ENCODE assay signal across 32 cellular contexts in genomic region chr10:116587878-116588590, GRCh38. TPM values are rescaled to one million over a fixed set of nuclear protein-coding genes. Genes with fewer than 3 reads are reported as not detected.
"Had no signal": no experiment of that assay in that cellular context is flagged by ENCODE, and none has a peak within 500 bp of the region (broad histone marks: within the 10 kb centered on the region; RNA-seq: fewer than 3 reads in every experiment).

No MANE protein-coding gene starts in this region.

- DNase-seq: cortex of kidney; dorsolateral prefrontal cortex; effector memory CD4-positive, alpha-beta T cell; esophagus squamous epithelium; foreskin fibroblast; glutamatergic neuron; immature natural killer cell; left cardiac atrium; mesendoderm; naive B cell; nephron progenitor cell; posterior cingulate gyrus; spleen; stimulated activated CD4-positive, alpha-beta T cell treated with anti-CD3 and anti-CD28 coated beads, Interleukin-15, amount 100 ng/mL, for 24 hours; stimulated activated CD4-positive, alpha-beta T cell treated with anti-CD3 and anti-CD28 coated beads, Interleukin-1b, Interleukin-23, amount 100 ng/mL, for 48 hours; stimulated activated CD4-positive, alpha-beta T cell treated with anti-CD3 and anti-CD28 coated beads, Interleukin-4, amount 100 ng/mL, for 24 hours; tibial artery; upper lobe of left lung; uterus had no signal

- H3K4me3 ChIP-seq: dorsolateral prefrontal cortex, esophagus squamous epithelium, gastroesophageal sphincter, spleen, tibial artery, upper lobe of left lung, uterus had no signal

- H3K9me3 Mint-ChIP-seq: nephron progenitor cell; stimulated activated naive CD8-positive, alpha-beta T cell treated with anti-CD3 and anti-CD28 coated beads, Interleukin-15, Interleukin-2, amounts not matched to agents 100 ng/mL and 50 ng/mL, for 24 hours had no signal

- H3K4me3 Mint-ChIP-seq: immature natural killer cell; naive B cell; nephron progenitor cell; stimulated activated memory B cell treated with anti-CD40 and anti-IgM and Interleukin-4, amounts not matched to agents 10 μg/mL and 1 μg/mL and 100 μg/mL, for 72 hours; stimulated activated naive CD8-positive, alpha-beta T cell treated with anti-CD3 and anti-CD28 coated beads, Interleukin-15, Interleukin-2, amounts not matched to agents 100 ng/mL and 50 ng/mL, for 24 hours had no signal

- H3K9me3 ChIP-seq: esophagus squamous epithelium, gastroesophageal sphincter, tibial artery, upper lobe of left lung, uterus had no signal

- H3K36me3 Mint-ChIP-seq: immature natural killer cell; naive B cell; stimulated activated memory B cell treated with anti-CD40 and anti-IgM and Interleukin-4, amounts not matched to agents 10 μg/mL and 1 μg/mL and 100 μg/mL, for 72 hours had no signal

- H3K4me1 Mint-ChIP-seq: immature natural killer cell; naive B cell; nephron progenitor cell; stimulated activated memory B cell treated with anti-CD40 and anti-IgM and Interleukin-4, amounts not matched to agents 10 μg/mL and 1 μg/mL and 100 μg/mL, for 72 hours had no signal

- H3K36me3 ChIP-seq: esophagus squamous epithelium, gastroesophageal sphincter, spleen, tibial artery, upper lobe of left lung, uterus had no signal

- H3K4me1 ChIP-seq: esophagus squamous epithelium, gastroesophageal sphincter, spleen, tibial artery, uterus had no signal

- H3K27me3 ChIP-seq: esophagus squamous epithelium, gastroesophageal sphincter, spleen, upper lobe of left lung, uterus had no signal

- H3K27ac Mint-ChIP-seq: immature natural killer cell; naive B cell; nephron progenitor cell; stimulated activated memory B cell treated with anti-CD40 and anti-IgM and Interleukin-4, amounts not matched to agents 10 μg/mL and 1 μg/mL and 100 μg/mL, for 72 hours; stimulated activated naive CD8-positive, alpha-beta T cell treated with anti-CD3 and anti-CD28 coated beads, Interleukin-15, Interleukin-2, amounts not matched to agents 100 ng/mL and 50 ng/mL, for 24 hours had no signal

- H3K27me3 Mint-ChIP-seq: naive B cell; stimulated activated memory B cell treated with anti-CD40 and anti-IgM and Interleukin-4, amounts not matched to agents 10 μg/mL and 1 μg/mL and 100 μg/mL, for 72 hours had no signal

- FAIRE-seq: endometrium, keratinocyte had no signal

- H3K27ac ChIP-seq: dorsolateral prefrontal cortex, esophagus squamous epithelium, gastroesophageal sphincter, spleen, tibial artery, upper lobe of left lung, uterus had no signal

- ATAC-seq: gastroesophageal sphincter; left cardiac atrium; sciatic nerve; stimulated activated memory B cell treated with anti-CD40 and anti-IgM and Interleukin-4, amounts not matched to agents 10 μg/mL and 1 μg/mL and 100 μg/mL, for 72 hours had no signal

RNA-seq across cellular contexts. Expression of gene PNLIPRP1, which starts 2.7 kb away (rescaled TPM):
- total RNA-seq: dorsolateral prefrontal cortex, epithelial cell of proximal tubule, esophagus squamous epithelium, gastroesophageal sphincter, left cardiac atrium, liver, lung microvascular endothelial cell, omental fat pad, pulmonary artery endothelial cell, skeletal muscle tissue, temporal lobe, uterus had no signal

RNA-seq across cellular contexts. Expression of gene PNLIPRP2, which starts 32.7 kb away (rescaled TPM):
- total RNA-seq: dorsolateral prefrontal cortex, epithelial cell of proximal tubule, esophagus squamous epithelium, gastroesophageal sphincter, left cardiac atrium, liver, lung microvascular endothelial cell, omental fat pad, pulmonary artery endothelial cell, skeletal muscle tissue, temporal lobe, uterus had no signal

RNA-seq across cellular contexts. Expression of gene PNLIP, which starts 42.3 kb away (rescaled TPM):
- total RNA-seq: dorsolateral prefrontal cortex, epithelial cell of proximal tubule, esophagus squamous epithelium, gastroesophageal sphincter, left cardiac atrium, lung microvascular endothelial cell, pulmonary artery endothelial cell, temporal lobe, uterus had no signal
